Comparison of ENCODE assay signal across 1 cellular context in genomic region chr15:35121611-35122359, GRCh38.
TF ChIP-seq lines count a peak whose summit lies in the region.

No MANE protein-coding gene starts in this region.

TF ChIP-seq in HepG2, 621 proteins besides CTCF, POLR2A, EP300 and RAD21:
- TF ChIP-seq HCFC1 (IDR thresholded peaks at IDR 0.05; ENCODE audit: low read depth, low read length) (no peak), SP4 (CRISPR knock-in tag; IDR thresholded peaks at IDR 0.05) (no peak), ZBTB49 (CRISPR knock-in tag; IDR thresholded peaks at IDR 0.05; ENCODE audit: borderline replicate concordance) (no peak), TP53 (CRISPR knock-in tag; conservative IDR thresholded peaks at IDR 0.05) (no peak), ATF1 (CRISPR knock-in tag; IDR thresholded peaks at IDR 0.05) (no peak)
- TF ChIP-seq, protein P1, sequence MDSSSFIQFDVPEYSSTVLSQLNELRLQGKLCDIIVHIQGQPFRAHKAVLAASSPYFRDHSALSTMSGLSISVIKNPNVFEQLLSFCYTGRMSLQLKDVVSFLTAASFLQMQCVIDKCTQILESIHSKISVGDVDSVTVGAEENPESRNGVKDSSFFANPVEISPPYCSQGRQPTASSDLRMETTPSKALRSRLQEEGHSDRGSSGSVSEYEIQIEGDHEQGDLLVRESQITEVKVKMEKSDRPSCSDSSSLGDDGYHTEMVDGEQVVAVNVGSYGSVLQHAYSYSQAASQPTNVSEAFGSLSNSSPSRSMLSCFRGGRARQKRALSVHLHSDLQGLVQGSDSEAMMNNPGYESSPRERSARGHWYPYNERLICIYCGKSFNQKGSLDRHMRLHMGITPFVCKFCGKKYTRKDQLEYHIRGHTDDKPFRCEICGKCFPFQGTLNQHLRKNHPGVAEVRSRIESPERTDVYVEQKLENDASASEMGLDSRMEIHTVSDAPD (CRISPR knock-in tag; IDR thresholded peaks at IDR 0.05), result no peak
- TF ChIP-seq, protein P2, sequence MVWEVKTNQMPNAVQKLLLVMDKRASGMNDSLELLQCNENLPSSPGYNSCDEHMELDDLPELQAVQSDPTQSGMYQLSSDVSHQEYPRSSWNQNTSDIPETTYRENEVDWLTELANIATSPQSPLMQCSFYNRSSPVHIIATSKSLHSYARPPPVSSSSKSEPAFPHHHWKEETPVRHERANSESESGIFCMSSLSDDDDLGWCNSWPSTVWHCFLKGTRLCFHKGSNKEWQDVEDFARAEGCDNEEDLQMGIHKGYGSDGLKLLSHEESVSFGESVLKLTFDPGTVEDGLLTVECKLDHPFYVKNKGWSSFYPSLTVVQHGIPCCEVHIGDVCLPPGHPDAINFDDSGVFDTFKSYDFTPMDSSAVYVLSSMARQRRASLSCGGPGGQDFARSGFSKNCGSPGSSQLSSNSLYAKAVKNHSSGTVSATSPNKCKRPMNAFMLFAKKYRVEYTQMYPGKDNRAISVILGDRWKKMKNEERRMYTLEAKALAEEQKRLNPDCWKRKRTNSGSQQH (CRISPR knock-in tag; IDR thresholded peaks at IDR 0.05; ENCODE audit: low read depth), result no peak
